Comparison of ENCODE assay signal across 8 cellular contexts in the genomic region with DNA sequence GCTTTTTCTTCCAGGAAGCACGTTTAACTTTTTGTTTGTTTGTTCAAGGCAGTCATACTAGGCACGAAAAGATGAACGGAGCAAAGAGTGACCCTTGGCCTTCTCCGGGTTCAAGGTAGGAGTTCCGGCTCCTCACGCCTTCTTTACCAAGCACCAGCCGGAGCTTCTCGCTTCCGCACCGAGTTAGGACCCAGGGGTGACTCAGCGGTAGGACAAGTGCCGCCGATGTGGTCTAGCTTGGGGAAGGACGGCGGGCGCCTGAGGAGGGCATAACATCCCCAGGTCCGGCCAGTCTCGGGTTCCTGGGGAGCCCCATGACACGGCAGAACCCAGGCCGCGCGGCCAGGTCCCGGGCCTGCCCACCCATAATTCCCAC. TPM values are rescaled to one million over a fixed set of nuclear protein-coding genes. Genes with fewer than 3 reads are reported as not detected.
DNase-seq lines count a peak whose midpoint lies in the region; ATAC-seq and TF ChIP-seq lines count a peak whose summit lies in the region.

No MANE protein-coding gene starts in this region.

- no peak for TF ChIP-seq POLR2A in sigmoid colon (IDR thresholded peaks at IDR 0.05)

- H3K9ac ChIP-seq in PC-3 (ENCODE audit: low read length): peak overlapping the region; percentile 93

- ATAC-seq in HG03060 (IDR thresholded peaks at IDR 0.05; ENCODE audit: low read depth, unreplicated experiment) (peak; percentile 23), PC-3 (peak; percentile 44)

- POLR2A ChIA-PET in PC-3 (lab: Charles Lee; ENCODE audit: unreplicated experiment): interaction anchor here (1.1 kb wide), 1 partner anchor 143 kb away, joined by 3 read pairs; a partner anchor contains a TSS

- no peaks in the 10 kb centered on the region for H3K27me3 ChIP-seq in PC-3 (ENCODE audit: low read length)
- no peaks in the 10 kb centered on the region for H3K27me3 ChIP-seq in left ventricle myocardium inferior (ENCODE audit: low read depth)
- H3K27me3 ChIP-seq in sigmoid colon: no peaks in the 10 kb centered on the region

- H3F3A ChIP-seq in PC-3 (ENCODE audit: low read length, unreplicated experiment): no peaks in the 10 kb centered on the region

- H3K36me3 ChIP-seq in PC-3 (ENCODE audit: low read depth, low read length) (peaks cover 15% of the 10 kb centered on the region; the same call in 1 of the 2 replicates), left ventricle myocardium inferior (peaks cover 8% of the 10 kb centered on the region), sigmoid colon (peaks cover 0 to 10% (median 7%) of the 10 kb centered on the region in 4 donors)

- TF ChIP-seq CTCF in PC-3 (conservative IDR thresholded peaks at IDR 0.05; ENCODE audit: low read depth, low read length) (no peak), left ventricle myocardium inferior (IDR thresholded peaks at IDR 0.05; ENCODE audit: borderline replicate concordance) (no peak), sigmoid colon (IDR thresholded peaks at IDR 0.05) (no peak)

- CTCF ChIA-PET in PC-3 (lab: Charles Lee): no interaction called here

- no peaks in the 10 kb centered on the region for H3K9me2 ChIP-seq in PC-3 (replicated peaks; ENCODE audit: low read length)

- H3K4me1 ChIP-seq in PC-3 (ENCODE audit: insufficient read depth, low read length) (peaks cover 23% of the 10 kb centered on the region), left ventricle myocardium inferior (peaks cover 49% of the 10 kb centered on the region), sigmoid colon (peaks cover 4 to 41% (median 26%) of the 10 kb centered on the region in 4 donors)

- peaks cover 27% of the 10 kb centered on the region for H4K20me1 ChIP-seq in PC-3 (ENCODE audit: low read length)

- BruUV-seq in PC-3 (replicated peaks; lab: Mats Ljungman, UMichigan): TSS peak; percentile 86

- intact Hi-C loops in PC-3 (cut with micrococcal nuclease): loop anchor here (1.0 to 5.0 kb wide), 2 partner anchors 14 to 56 kb away; a partner anchor contains a TSS
- intact Hi-C loops in left ventricle myocardium inferior (cut with micrococcal nuclease): no loop called here
- intact Hi-C loops in sigmoid colon (cut with DNase I): loop anchor here (2.0 to 5.0 kb wide), 3 partner anchors 41 to 107 kb away; a partner anchor contains a TSS

- 0% methylated on average over 23 of the region's 23 CpGs for WGBS in sigmoid colon, 2 donors

- peak overlapping the region; percentile 41; the same call in 1 of the 2 replicates for H2AFZ ChIP-seq in PC-3 (ENCODE audit: low read length)

- H3K9me3 ChIP-seq in PC-3 (ENCODE audit: low read length) (no peaks in the 10 kb centered on the region), left ventricle myocardium inferior (replicated peaks) (no peaks in the 10 kb centered on the region), sigmoid colon (no peaks in the 10 kb centered on the region)

- peak; percentile 53 for DNase-seq in stimulated activated CD4-positive, alpha-beta T cell treated with anti-CD3 and anti-CD28 coated beads, Interleukin-12 subunit alpha, Interleukin-12 subunit beta, amount 100 ng/mL, for 4 hours
- DNase-seq in stimulated activated CD4-positive, alpha-beta T cell treated with anti-CD3 and anti-CD28 coated beads, Interleukin-4, amount 100 ng/mL, for 1 hour: no peak
- DNase-seq in PC-3: peak; percentile 57
- DNase-seq in activated naive CD4-positive, alpha-beta T cell treated with anti-CD3 and anti-CD28 coated beads, Interleukin-2, amount 50 U/mL, for 16 hours: peak; percentile 62
- DNase-seq in left ventricle myocardium inferior: no peak
- DNase-seq in sigmoid colon: peak; percentile 79
- DNase-seq in hippocampal formation (lab: John Stamatoyannopoulos, UW): no peak

- H3K27ac ChIP-seq in PC-3 (ENCODE audit: low read length): peak overlapping the region; percentile 88
- peak overlapping the region; percentile 93 for H3K27ac ChIP-seq in left ventricle myocardium inferior (replicated peaks)
- H3K27ac ChIP-seq in sigmoid colon: peak overlapping the region; percentile 86 to 94 (median 92)

- peaks cover 65% of the 10 kb centered on the region for H3K79me2 ChIP-seq in PC-3 (ENCODE audit: low read length)

- TF ChIP-seq EP300 in sigmoid colon (IDR thresholded peaks at IDR 0.05): no peak

- H3K4me3 ChIP-seq in PC-3 (ENCODE audit: low read length) (peak overlapping the region; percentile 97), left ventricle myocardium inferior (peak overlapping the region; percentile 79), sigmoid colon (peak overlapping the region; percentile 60 to 99 (median 86))

- peak overlapping the region; percentile 82 for H3K4me2 ChIP-seq in PC-3 (ENCODE audit: low read length)

RNA-seq across cellular contexts. Expression of a gene that starts 0.4 kb away (rescaled TPM):
- total RNA-seq in PC-3 (2014; rRNA removed) (84.1 and 86.9 TPM in 2 replicates), left ventricle myocardium inferior (49.9 TPM), sigmoid colon (10 to 100 TPM; 18.8 to 57.6 (median 25.8) TPM)
- polyA plus RNA-seq in sigmoid colon: 100 to 1,000 TPM in 1 of 3 donors, 10 to 100 TPM in 2; 89.5 to 113 (median 94.9) TPM

RNA-seq across cellular contexts. Expression of a gene that starts 28.2 kb away (rescaled TPM):
- total RNA-seq in PC-3 (2014; rRNA removed): 9.2 and 14.3 TPM in 2 replicates
- total RNA-seq in left ventricle myocardium inferior: 146 TPM
- total RNA-seq in sigmoid colon: 10 to 100 TPM; 33.4 to 55.1 (median 47.2) TPM
- 10 to 100 TPM in 1 of 3 donors, 1 to 10 TPM in 2; 7.2 to 37.0 (median 8.6) TPM for polyA plus RNA-seq in sigmoid colon

RNA-seq across cellular contexts. Expression of a gene that starts 40.5 kb away (rescaled TPM):
- total RNA-seq in PC-3 (2014; rRNA removed) (not detected in 2 replicates), left ventricle myocardium inferior (25.3 TPM), sigmoid colon (1 to 10 TPM; 2.1 to 6.9 (median 3.2) TPM)
- under 1 TPM in 2 of 3 donors, not detected in 1; under 0.01 to 0.58 TPM for polyA plus RNA-seq in sigmoid colon

RNA-seq across cellular contexts. Expression of a gene that starts 57.8 kb away (rescaled TPM):
- total RNA-seq in PC-3 (2014; rRNA removed) (9.2 and 9.4 TPM in 2 replicates), left ventricle myocardium inferior (2.1 TPM), sigmoid colon (10 to 100 TPM in 1 of 4 donors, 1 to 10 TPM in 3; 2.0 to 12.2 (median 3.1) TPM)
- polyA plus RNA-seq in sigmoid colon: 1 to 10 TPM; 1.8 to 5.7 (median 2.1) TPM

Comparison
In these comparisons a context has a peak if more than half of its experiments do, and no peak if none do; other contexts are left out.
1. DNase-seq: peak in stimulated activated CD4-positive, alpha-beta T cell treated with anti-CD3 and anti-CD28 coated beads, Interleukin-12 subunit alpha, Interleukin-12 subunit beta, amount 100 ng/mL, for 4 hours (single experiment), PC-3 (single experiment), activated naive CD4-positive, alpha-beta T cell treated with anti-CD3 and anti-CD28 coated beads, Interleukin-2, amount 50 U/mL, for 16 hours (single experiment) and sigmoid colon (single experiment); none in stimulated activated CD4-positive, alpha-beta T cell treated with anti-CD3 and anti-CD28 coated beads, Interleukin-4, amount 100 ng/mL, for 1 hour (single experiment), left ventricle myocardium inferior (single experiment) and hippocampal formation (0 of 2).
2. Peak in every context shown above with its lines, with median percentiles within 50 percentile points of each other: H3K27ac ChIP-seq and H3K4me3 ChIP-seq.